In genomic region chr15:101191242-101191641, GRCh38 we compare ENCODE assay signal across 18 cellular contexts.
DNase-seq lines count a peak whose midpoint lies in the region; ATAC-seq, FAIRE-seq and TF ChIP-seq lines count a peak whose summit lies in the region.
"Had no signal": no experiment of that assay in that cellular context is flagged by ENCODE, and none has a peak within 500 bp of the region (broad histone marks: within the 10 kb centered on the region; RNA-seq: fewer than 3 reads in every experiment).

No MANE protein-coding gene starts in this region.

- no peaks in the 10 kb centered on the region for H3K9me3 ChIP-seq in right atrium auricular region
- H3K9me3 ChIP-seq: breast epithelium, mucosa of descending colon, tibial artery had no signal

- no peaks in the 10 kb centered on the region for H3K36me3 ChIP-seq in right atrium auricular region
- H3K36me3 ChIP-seq: breast epithelium, tibial artery had no signal

- peak overlapping the region; percentile 82 for H3K4me3 Mint-ChIP-seq in activated T-helper 17 cell treated with anti-CD3 and anti-CD28 coated beads, Interleukin-2, amount 50 U/mL, for 72 hours
- no peak overlapping the region for H3K4me3 Mint-ChIP-seq in nephron

- peak overlapping the region; percentile 92 for H3K27ac Mint-ChIP-seq in activated T-helper 17 cell treated with anti-CD3 and anti-CD28 coated beads, Interleukin-2, amount 50 U/mL, for 72 hours
- H3K27ac Mint-ChIP-seq in nephron = peak overlapping the region; percentile 86 to 95 (median 86)

- H3K4me1 Mint-ChIP-seq in activated T-helper 17 cell treated with anti-CD3 and anti-CD28 coated beads, Interleukin-2, amount 50 U/mL, for 72 hours = peaks cover 58% of the 10 kb centered on the region
- H3K4me1 Mint-ChIP-seq in nephron = peaks cover 72% of the 10 kb centered on the region

- H3K9me3 Mint-ChIP-seq in activated T-helper 17 cell treated with anti-CD3 and anti-CD28 coated beads, Interleukin-2, amount 50 U/mL, for 72 hours = no peaks in the 10 kb centered on the region
- no peaks in the 10 kb centered on the region for H3K9me3 Mint-ChIP-seq in nephron

- no peak for FAIRE-seq in frontal cortex (lab: Jason Lieb, UNC)

- peaks cover 81% of the 10 kb centered on the region for H3K36me3 Mint-ChIP-seq in activated T-helper 17 cell treated with anti-CD3 and anti-CD28 coated beads, Interleukin-2, amount 50 U/mL, for 72 hours (ENCODE audit: low read depth)
- H3K36me3 Mint-ChIP-seq in nephron (ENCODE audit: low read depth) = peaks cover 5% of the 10 kb centered on the region

- H3K4me3 ChIP-seq in right atrium auricular region = no peak overlapping the region
- H3K4me3 ChIP-seq: breast epithelium, mucosa of descending colon, PC-9, tibial artery had no signal

- TF ChIP-seq CTCF in right atrium auricular region (IDR thresholded peaks at IDR 0.05) (no peak), nephron (IDR thresholded peaks at IDR 0.05; ENCODE audit: unreplicated experiment in 3 of 3) (no peak)

- H3K4me1 ChIP-seq in right atrium auricular region = peaks cover 0 to 84% of the 10 kb centered on the region in 2 donors

- H3K27me3 ChIP-seq in right atrium auricular region = no peaks in the 10 kb centered on the region
- H3K27me3 ChIP-seq: breast epithelium, tibial artery had no signal

- H3K27ac ChIP-seq in right atrium auricular region = peak overlapping the region; percentile 87 to 88
- H3K27ac ChIP-seq: PC-9 had no signal

- no peaks in the 10 kb centered on the region for H3K27me3 Mint-ChIP-seq in activated T-helper 17 cell treated with anti-CD3 and anti-CD28 coated beads, Interleukin-2, amount 50 U/mL, for 72 hours
- no peaks in the 10 kb centered on the region for H3K27me3 Mint-ChIP-seq in nephron (ENCODE audit: low read depth)

- no peak for ATAC-seq in left ventricle myocardium superior
- ATAC-seq in activated T-helper 17 cell treated with anti-CD3 and anti-CD28 coated beads, Interleukin-2, amount 50 U/mL, for 72 hours (replicated peaks) = peak; percentile 68
- no peak for ATAC-seq in HG03342 (IDR thresholded peaks at IDR 0.05; ENCODE audit: unreplicated experiment)
- ATAC-seq: mucosa of descending colon had no signal

- DNase-seq in right atrium auricular region (ENCODE audit: low spot score) (no peak), left ventricle myocardium superior (no peak), LoVo (ENCODE audit: low spot score) (no peak), frontal cortex (ENCODE audit: low spot score in 2 of 2) (no peak)
- DNase-seq: activated CD4-positive, alpha-beta T cell treated with anti-CD3 and anti-CD28 coated beads for 48 hours; DND-41; mucosa of descending colon; NCI-H187; NCI-H226; NCI-H82; PC-9; stimulated activated CD4-positive, alpha-beta T cell treated with anti-CD3 and anti-CD28 coated beads, Interleukin-15, amount 100 ng/mL, for 24 hours; T-helper 9 cell; tibial artery had no signal

- intact Hi-C loops in left ventricle myocardium superior (cut with micrococcal nuclease) = no loop called here
